24 cellular contexts compared by ENCODE assay signal in genomic region chr14:52538648-52539047, GRCh38. TPM values are rescaled to one million over a fixed set of nuclear protein-coding genes. Genes with fewer than 3 reads are reported as not detected.
DNase-seq lines count a peak whose midpoint lies in the region; ATAC-seq, FAIRE-seq and TF ChIP-seq lines count a peak whose summit lies in the region.
"Had no signal": no experiment of that assay in that cellular context is flagged by ENCODE, and none has a peak within 500 bp of the region (broad histone marks: within the 10 kb centered on the region; RNA-seq: fewer than 3 reads in every experiment).

No MANE protein-coding gene starts in this region.

- H3K4me3 Mint-ChIP-seq in CD14-positive monocyte, result peak overlapping the region in 1 of 2 donors; percentile 81
- H3K4me3 Mint-ChIP-seq in dendritic cell treated with granulocyte-macrophage colony-stimulating factor and Interleukin-4, amounts not matched to agents 40 ng/mL and 50 ng/mL, for 4 days, result peak overlapping the region; percentile 18
- no peak overlapping the region for H3K4me3 Mint-ChIP-seq in natural killer cell treated with Interleukin-12 subunit alpha and Interleukin-12 subunit beta and Interleukin-15 and Interleukin-18, amount 100 ng/mL, for 72 hours
- H3K4me3 Mint-ChIP-seq: HFFc6, T-cell had no signal

- TF ChIP-seq CTCF in CD14-positive monocyte (IDR thresholded peaks at IDR 0.05) (no peak), OCI-LY3 (IDR thresholded peaks at IDR 0.05; ENCODE audit: low read depth, low read length) (no peak)

- H3K4me3 ChIP-seq in OCI-LY3 (ENCODE audit: low read length), result no peak overlapping the region
- H3K4me3 ChIP-seq: HAP-1, SJCRH30 had no signal

- H3K9me3 Mint-ChIP-seq in CD14-positive monocyte, result no peaks in the 10 kb centered on the region
- no peaks in the 10 kb centered on the region for H3K9me3 Mint-ChIP-seq in dendritic cell treated with granulocyte-macrophage colony-stimulating factor and Interleukin-4, amounts not matched to agents 40 ng/mL and 50 ng/mL, for 4 days
- H3K9me3 Mint-ChIP-seq in natural killer cell treated with Interleukin-12 subunit alpha and Interleukin-12 subunit beta and Interleukin-15 and Interleukin-18, amount 100 ng/mL, for 72 hours, result no peaks in the 10 kb centered on the region
- H3K9me3 Mint-ChIP-seq: HFFc6, T-cell had no signal

- peaks cover 17% of the 10 kb centered on the region for H3K4me1 Mint-ChIP-seq in CD14-positive monocyte
- H3K4me1 Mint-ChIP-seq in dendritic cell treated with granulocyte-macrophage colony-stimulating factor and Interleukin-4, amounts not matched to agents 40 ng/mL and 50 ng/mL, for 4 days (ENCODE audit: low read depth), result peaks cover 22% of the 10 kb centered on the region
- H3K4me1 Mint-ChIP-seq in natural killer cell treated with Interleukin-12 subunit alpha and Interleukin-12 subunit beta and Interleukin-15 and Interleukin-18, amount 100 ng/mL, for 72 hours (ENCODE audit: low read depth in 2 of 2), result peaks cover 4 to 6% of the 10 kb centered on the region in 2 donors

- no peak for ATAC-seq in natural killer cell treated with Interleukin-12 subunit alpha and Interleukin-12 subunit beta and Interleukin-15 and Interleukin-18, amount 100 ng/mL, for 72 hours
- ATAC-seq in GM19023 (IDR thresholded peaks at IDR 0.05; ENCODE audit: unreplicated experiment), result no peak
- ATAC-seq: SK-N-SH treated with all-trans-retinoic acid at 6 μM for 48 hours, T-cell had no signal

- H3K27me3 ChIP-seq in OCI-LY3 (ENCODE audit: low read depth, low read length), result no peaks in the 10 kb centered on the region
- H3K27me3 ChIP-seq: SJCRH30 had no signal

- H3K27ac ChIP-seq in OCI-LY3 (ENCODE audit: low read length), result no peak overlapping the region
- H3K27ac ChIP-seq: C4-2B, HL-60, SJCRH30 had no signal

- H3K36me3 Mint-ChIP-seq in CD14-positive monocyte, result peaks cover 28 to 29% of the 10 kb centered on the region in 2 donors
- H3K36me3 Mint-ChIP-seq in dendritic cell treated with granulocyte-macrophage colony-stimulating factor and Interleukin-4, amounts not matched to agents 40 ng/mL and 50 ng/mL, for 4 days (ENCODE audit: low read depth), result peaks cover 20% of the 10 kb centered on the region
- H3K36me3 Mint-ChIP-seq in natural killer cell treated with Interleukin-12 subunit alpha and Interleukin-12 subunit beta and Interleukin-15 and Interleukin-18, amount 100 ng/mL, for 72 hours, result peaks cover 5% of the 10 kb centered on the region

- no peaks in the 10 kb centered on the region for H3K79me2 ChIP-seq in OCI-LY3 (ENCODE audit: low read length)

- H3K27ac Mint-ChIP-seq in CD14-positive monocyte, result peak overlapping the region; percentile 4 to 71 (median 10)
- H3K27ac Mint-ChIP-seq in dendritic cell treated with granulocyte-macrophage colony-stimulating factor and Interleukin-4, amounts not matched to agents 40 ng/mL and 50 ng/mL, for 4 days, result peak overlapping the region; percentile 63
- H3K27ac Mint-ChIP-seq in natural killer cell treated with Interleukin-12 subunit alpha and Interleukin-12 subunit beta and Interleukin-15 and Interleukin-18, amount 100 ng/mL, for 72 hours, result no peak overlapping the region
- H3K27ac Mint-ChIP-seq: HFFc6, T-cell had no signal

- peaks cover 19% of the 10 kb centered on the region for H3K4me1 ChIP-seq in OCI-LY3 (ENCODE audit: low read length)
- H3K4me1 ChIP-seq: HAP-1 had no signal

- no peak overlapping the region for H2AFZ ChIP-seq in OCI-LY3 (ENCODE audit: low read depth, low read length)

- H3K9me3 ChIP-seq in OCI-LY3 (ENCODE audit: insufficient read depth, low read length), result no peaks in the 10 kb centered on the region
- H3K9me3 ChIP-seq: HAP-1, SJCRH30 had no signal

- DNase-seq in CD14-positive monocyte (ENCODE audit: low spot score), result no peak
- DNase-seq in NCI-H2227 (lab: John Stamatoyannopoulos, UW; ENCODE audit: unreplicated experiment), result no peak
- DNase-seq in natural killer cell treated with Interleukin-12 subunit alpha and Interleukin-12 subunit beta and Interleukin-15 and Interleukin-18, amount 100 ng/mL, for 72 hours (ENCODE audit: low spot score), result no peak
- DNase-seq in central memory CD4-positive, alpha-beta T cell, result no peak
- DNase-seq: DMS153; DND-41; GOT3; HFFc6; NCI-H2029; NCI-H446 treated with DMSO at 0.1 percent for 48 hours; NCI-H526; NCI-H82; NK-92 treated with Interleukin-12 subunit alpha and Interleukin-12 subunit beta, amount 100 ng/mL, for 24 hours; SJCRH30; T-cell had no signal

- H4K20me1 ChIP-seq in OCI-LY3 (ENCODE audit: insufficient read depth, low read length), result no peaks in the 10 kb centered on the region

- peaks cover 20% of the 10 kb centered on the region for H3K36me3 ChIP-seq in OCI-LY3 (replicated peaks; ENCODE audit: low read depth, low read length)
- H3K36me3 ChIP-seq: SJCRH30 had no signal

- intact Hi-C loops in CD14-positive monocyte (cut with micrococcal nuclease), result no loop called here
- intact Hi-C loops in dendritic cell treated with granulocyte-macrophage colony-stimulating factor and Interleukin-4, amounts not matched to agents 40 ng/mL and 50 ng/mL, for 4 days (cut with micrococcal nuclease), result no loop called here

- peak overlapping the region; percentile 44 for H3K4me2 ChIP-seq in OCI-LY3 (ENCODE audit: low read length)

- H3K27me3 Mint-ChIP-seq in CD14-positive monocyte (ENCODE audit: low read depth in 3 of 3), result peaks cover 0 to 2% (median 0%) of the 10 kb centered on the region in 3 donors
- no peaks in the 10 kb centered on the region for H3K27me3 Mint-ChIP-seq in dendritic cell treated with granulocyte-macrophage colony-stimulating factor and Interleukin-4, amounts not matched to agents 40 ng/mL and 50 ng/mL, for 4 days
- H3K27me3 Mint-ChIP-seq in natural killer cell treated with Interleukin-12 subunit alpha and Interleukin-12 subunit beta and Interleukin-15 and Interleukin-18, amount 100 ng/mL, for 72 hours, result no peaks in the 10 kb centered on the region
- H3K27me3 Mint-ChIP-seq: T-cell had no signal

- no peak overlapping the region for H3K9ac ChIP-seq in OCI-LY3 (ENCODE audit: low read length)

- FAIRE-seq in G401.6 (lab: Jason Lieb, UNC), result peak; percentile 41
- FAIRE-seq: RCC 7860 had no signal

RNA-seq across cellular contexts. Expression of gene TXNDC16, which starts 13.7 kb away (rescaled TPM):
- polyA plus RNA-seq in CD14-positive monocyte, result 1 to 10 TPM; 2.6 to 4.1 TPM
- total RNA-seq in natural killer cell treated with Interleukin-12 subunit alpha and Interleukin-12 subunit beta and Interleukin-15 and Interleukin-18, amount 100 ng/mL, for 72 hours, result 10 to 100 TPM in 1 of 2 donors, 1 to 10 TPM in 1; 6.4 to 16.3 TPM

RNA-seq across cellular contexts. Expression of gene GPR137C, which starts 14.0 kb away (rescaled TPM):
- polyA plus RNA-seq in CD14-positive monocyte, result not detected
- under 1 TPM; 0.36 to 0.38 TPM for total RNA-seq in natural killer cell treated with Interleukin-12 subunit alpha and Interleukin-12 subunit beta and Interleukin-15 and Interleukin-18, amount 100 ng/mL, for 72 hours

Comparison
In these comparisons a context has a peak if more than half of its experiments do, and no peak if none do; other contexts are left out.
1. H3K27ac Mint-ChIP-seq: peak in CD14-positive monocyte (7 of 7) and dendritic cell treated with granulocyte-macrophage colony-stimulating factor and Interleukin-4, amounts not matched to agents 40 ng/mL and 50 ng/mL, for 4 days (single experiment); none in natural killer cell treated with Interleukin-12 subunit alpha and Interleukin-12 subunit beta and Interleukin-15 and Interleukin-18, amount 100 ng/mL, for 72 hours (0 of 2).